ENCODE assay signal across 10 cellular contexts in the genomic region with DNA sequence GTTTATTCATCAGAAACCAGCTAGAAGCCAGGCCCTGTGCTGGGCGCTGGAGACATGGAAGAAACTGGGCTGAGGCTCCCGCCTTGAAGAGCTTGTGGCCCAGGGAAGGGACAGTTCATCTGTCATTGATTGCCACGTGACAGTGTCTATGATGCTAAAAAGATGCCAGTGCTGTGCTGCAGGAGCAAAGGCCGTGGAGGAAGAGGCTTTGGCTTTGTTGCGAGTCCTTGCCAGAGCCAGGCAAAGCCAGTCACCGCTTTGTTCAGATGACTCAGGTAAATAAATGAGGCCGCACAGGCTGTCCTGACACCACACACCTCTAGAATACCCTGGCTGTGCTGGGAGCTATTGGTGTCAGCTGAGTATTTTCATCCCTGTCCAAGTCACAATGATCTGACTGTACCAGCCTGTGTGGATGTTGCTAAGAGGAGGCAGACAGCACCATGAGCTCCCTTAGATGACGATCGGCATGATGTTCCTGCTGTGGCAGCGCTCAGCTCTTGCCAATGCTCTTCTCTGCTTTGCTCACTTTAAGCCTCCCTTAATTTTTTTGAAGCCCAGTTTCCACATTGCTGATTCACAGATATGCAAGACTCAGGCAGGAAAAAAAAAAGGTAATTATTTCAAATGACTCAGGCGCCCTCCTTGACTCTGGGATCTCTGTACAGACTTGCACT.
DNase-seq lines count a peak whose midpoint lies in the region; ATAC-seq, FAIRE-seq and TF ChIP-seq lines count a peak whose summit lies in the region.
"Had no signal": no experiment of that assay in that cellular context is flagged by ENCODE, and none has a peak within 500 bp of the region (broad histone marks: within the 10 kb centered on the region; RNA-seq: fewer than 3 reads in every experiment).

No MANE protein-coding gene starts in this region.

- WGBS in A549 (ENCODE audit: missing lambda C conversion rate) = 68% methylated on average over 11 of the region's 11 CpGs

- H3K4me2 ChIP-seq in A549 = peak overlapping the region; percentile 60

- TF ChIP-seq CTCF in A549 (IDR thresholded peaks at IDR 0.05) (no peak), brain (conservative IDR thresholded peaks at IDR 0.05) (no peak)

- no peaks in the 10 kb centered on the region for H3K36me3 Mint-ChIP-seq in brain

- H3K9me3 Mint-ChIP-seq in brain = no peaks in the 10 kb centered on the region

- no peak for TF ChIP-seq RAD21 in A549 (conservative IDR thresholded peaks at IDR 0.05 in 1 of 2, IDR thresholded peaks at IDR 0.05 in 1 of 2)

- H3K27ac ChIP-seq in A549 = peak overlapping the region; percentile 49 to 72; a peak in 5 of 6 replicates
- H3K27ac ChIP-seq: thoracic aorta had no signal

- no peak for TF ChIP-seq POLR2A in A549 (IDR thresholded peaks at IDR 0.05; ENCODE audit: low read length)

- peaks cover 69% of the 10 kb centered on the region for H3K4me1 Mint-ChIP-seq in brain

- FAIRE-seq in A549 (lab: Jason Lieb, UNC) = no peak

- peak overlapping the region in 2 of 5 experiments; percentile 25 to 47 for H3K4me3 Mint-ChIP-seq in brain

- peak in 1 of 2 experiments; percentile 25; a peak in 3 of 6 replicates for ATAC-seq in A549
- peak; percentile 83 for ATAC-seq in left lobe of liver
- ATAC-seq in GM18502 (IDR thresholded peaks at IDR 0.05; ENCODE audit: poor library complexity, unreplicated experiment) = no peak

- no peaks in the 10 kb centered on the region for H3K9me3 ChIP-seq in A549
- H3K9me3 ChIP-seq: thoracic aorta had no signal

- H3K4me3 ChIP-seq in A549 = no peak overlapping the region

- H3K4me1 ChIP-seq in A549 = peaks cover 14% of the 10 kb centered on the region

- no peak for TF ChIP-seq EP300 in A549 (IDR thresholded peaks at IDR 0.05)

- POLR2A ChIA-PET in A549 (lab: Yijun Ruan, JAX) = interaction anchor here (1.0 to 1.4 kb wide), 4 partner anchors 78 to 409 kb away, joined by 3 to 6 read pairs (median 4); a partner anchor contains a TSS

- CTCF ChIA-PET in A549 (lab: Yijun Ruan, JAX) = interaction anchor here (0.6 to 9.1 kb wide), 37 partner anchors 10 to 1066 kb away, joined by 3 to 96 read pairs (median 5); a partner anchor contains a TSS

- H3K27ac Mint-ChIP-seq in brain = peak overlapping the region; percentile 29 to 92 (median 79)

- H3K27me3 Mint-ChIP-seq in brain = peaks cover 8% of the 10 kb centered on the region

- DNase-seq in A549 (ENCODE audit: low read depth in 1 of 2, low spot score in 1 of 2) (no peak), HS-5 (ENCODE audit: low read depth) (peak; percentile 78), left lobe of liver (ENCODE audit: low spot score) (peak; percentile 78), NCI-H446 (lab: John Stamatoyannopoulos, UW) (no peak), DMS 273 (lab: John Stamatoyannopoulos, UW; ENCODE audit: unreplicated experiment) (no peak), NCI-H1930 (lab: John Stamatoyannopoulos, UW) (no peak)
- DNase-seq: erythroblast had no signal

TF ChIP-seq in A549, 52 proteins besides CTCF, POLR2A, EP300 and RAD21:
- TF ChIP-seq TP53 (CRISPR knock-in tag; IDR thresholded peaks at IDR 0.05) (no peak), HOXB13 (CRISPR knock-in tag; IDR thresholded peaks at IDR 0.05; ENCODE audit: low read depth) (no peak), CBX8 (IDR thresholded peaks at IDR 0.05) (no peak), FOSB (CRISPR knock-in tag; IDR thresholded peaks at IDR 0.05) (no peak), RCOR1 (IDR thresholded peaks at IDR 0.05; ENCODE audit: low read depth, low read length) (no peak), KDM1A (IDR thresholded peaks at IDR 0.05; ENCODE audit: low read depth) (no peak), EHF (CRISPR knock-in tag; IDR thresholded peaks at IDR 0.05) (no peak), MYC (IDR thresholded peaks at IDR 0.05; ENCODE audit: borderline replicate concordance, low read length) (no peak), RFX5 (IDR thresholded peaks at IDR 0.05) (no peak), GATA3 (IDR thresholded peaks at IDR 0.05; ENCODE audit: borderline replicate concordance) (no peak), JUN (IDR thresholded peaks at IDR 0.05) (no peak), RNF2 (IDR thresholded peaks at IDR 0.05; ENCODE audit: borderline replicate concordance, low read depth) (no peak), ESRRA (IDR thresholded peaks at IDR 0.05; ENCODE audit: borderline replicate concordance, low read length) (no peak), HDAC2 (IDR thresholded peaks at IDR 0.05) (no peak), BHLHE40 (IDR thresholded peaks at IDR 0.05; ENCODE audit: low read depth, low read length) (no peak), PHF8 (IDR thresholded peaks at IDR 0.05; ENCODE audit: borderline replicate concordance, low read depth) (no peak)
- TF ChIP-seq, protein P1, sequence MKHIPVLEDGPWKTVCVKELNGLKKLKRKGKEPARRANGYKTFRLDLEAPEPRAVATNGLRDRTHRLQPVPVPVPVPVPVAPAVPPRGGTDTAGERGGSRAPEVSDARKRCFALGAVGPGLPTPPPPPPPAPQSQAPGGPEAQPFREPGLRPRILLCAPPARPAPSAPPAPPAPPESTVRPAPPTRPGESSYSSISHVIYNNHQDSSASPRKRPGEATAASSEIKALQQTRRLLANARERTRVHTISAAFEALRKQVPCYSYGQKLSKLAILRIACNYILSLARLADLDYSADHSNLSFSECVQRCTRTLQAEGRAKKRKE (CRISPR knock-in tag; IDR thresholded peaks at IDR 0.05; ENCODE audit: low read depth) = no peak
- TF ChIP-seq, protein P2, sequence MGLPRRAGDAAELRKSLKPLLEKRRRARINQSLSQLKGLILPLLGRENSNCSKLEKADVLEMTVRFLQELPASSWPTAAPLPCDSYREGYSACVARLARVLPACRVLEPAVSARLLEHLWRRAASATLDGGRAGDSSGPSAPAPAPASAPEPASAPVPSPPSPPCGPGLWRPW (IDR thresholded peaks at IDR 0.05) = no peak

Comparison
In these comparisons a context has a peak if more than half of its experiments do, and no peak if none do; other contexts are left out.
1. DNase-seq: peak in HS-5 (single experiment) and left lobe of liver (single experiment); none in A549 (0 of 2), NCI-H446 (0 of 2), DMS 273 (single experiment) and NCI-H1930 (0 of 2).